In the genomic region with DNA sequence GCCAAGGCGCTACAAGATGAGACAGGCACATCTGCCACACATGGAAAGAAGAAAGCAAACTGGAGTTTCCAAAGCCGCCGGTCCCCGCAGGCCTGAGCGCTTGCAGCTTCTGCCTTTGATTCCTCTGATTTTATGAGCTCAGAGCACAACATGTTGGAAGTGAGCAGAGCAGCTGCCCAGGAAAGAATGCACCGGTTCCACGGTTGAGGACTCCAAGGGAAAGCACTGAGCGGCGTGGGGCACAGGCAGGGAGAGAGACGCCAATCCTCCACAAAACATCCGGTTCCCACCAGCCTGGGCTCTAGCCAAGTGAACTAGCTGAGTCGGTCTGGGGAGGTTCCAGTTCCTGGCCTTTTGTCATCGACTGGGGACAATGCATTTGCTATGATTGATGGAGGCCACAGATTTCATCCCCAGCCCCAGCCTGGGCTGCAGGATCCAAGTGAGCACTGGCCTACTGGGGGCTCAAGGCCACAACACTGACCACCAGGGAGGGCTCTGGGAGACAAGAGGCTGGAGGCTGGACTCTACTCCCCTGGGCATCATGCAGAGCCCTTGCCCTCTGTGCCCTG, we compare ENCODE assay signal across 2 cellular contexts.
TF ChIP-seq lines count a peak whose summit lies in the region.

No MANE protein-coding gene starts in this region.

TF ChIP-seq in IMR-90, 13 proteins besides CTCF, POLR2A, EP300 and RAD21:
- no peak for TF ChIP-seq RCOR1 (IDR thresholded peaks at IDR 0.05; ENCODE audit: insufficient replicate concordance, low read length)
- TF ChIP-seq, protein P1, sequence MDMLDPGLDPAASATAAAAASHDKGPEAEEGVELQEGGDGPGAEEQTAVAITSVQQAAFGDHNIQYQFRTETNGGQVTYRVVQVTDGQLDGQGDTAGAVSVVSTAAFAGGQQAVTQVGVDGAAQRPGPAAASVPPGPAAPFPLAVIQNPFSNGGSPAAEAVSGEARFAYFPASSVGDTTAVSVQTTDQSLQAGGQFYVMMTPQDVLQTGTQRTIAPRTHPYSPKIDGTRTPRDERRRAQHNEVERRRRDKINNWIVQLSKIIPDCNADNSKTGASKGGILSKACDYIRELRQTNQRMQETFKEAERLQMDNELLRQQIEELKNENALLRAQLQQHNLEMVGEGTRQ (IDR thresholded peaks at IDR 0.05; ENCODE audit: low read depth, low read length): no peak
- TF ChIP-seq MXI1 (IDR thresholded peaks at IDR 0.05; ENCODE audit: borderline replicate concordance, low read depth, low read length): no peak
- TF ChIP-seq MAZ (IDR thresholded peaks at IDR 0.05; ENCODE audit: borderline replicate concordance, low read depth, low read length): no peak
- no peak for TF ChIP-seq CEBPB (IDR thresholded peaks at IDR 0.05; ENCODE audit: low read depth, low read length)
- no peak for TF ChIP-seq BHLHE40 (IDR thresholded peaks at IDR 0.05; ENCODE audit: low read depth, low read length)
- no peak for TF ChIP-seq CHD1 (IDR thresholded peaks at IDR 0.05; ENCODE audit: low read depth, low read length)
- no peak for TF ChIP-seq RFX5 (IDR thresholded peaks at IDR 0.05; ENCODE audit: low read depth, low read length)
- TF ChIP-seq MAFK (IDR thresholded peaks at IDR 0.05; ENCODE audit: low read depth, low read length): no peak
- TF ChIP-seq, protein P2, sequence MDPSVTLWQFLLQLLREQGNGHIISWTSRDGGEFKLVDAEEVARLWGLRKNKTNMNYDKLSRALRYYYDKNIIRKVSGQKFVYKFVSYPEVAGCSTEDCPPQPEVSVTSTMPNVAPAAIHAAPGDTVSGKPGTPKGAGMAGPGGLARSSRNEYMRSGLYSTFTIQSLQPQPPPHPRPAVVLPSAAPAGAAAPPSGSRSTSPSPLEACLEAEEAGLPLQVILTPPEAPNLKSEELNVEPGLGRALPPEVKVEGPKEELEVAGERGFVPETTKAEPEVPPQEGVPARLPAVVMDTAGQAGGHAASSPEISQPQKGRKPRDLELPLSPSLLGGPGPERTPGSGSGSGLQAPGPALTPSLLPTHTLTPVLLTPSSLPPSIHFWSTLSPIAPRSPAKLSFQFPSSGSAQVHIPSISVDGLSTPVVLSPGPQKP (IDR thresholded peaks at IDR 0.05; ENCODE audit: borderline replicate concordance, low read depth, low read length): no peak
- no peak for TF ChIP-seq FOS (IDR thresholded peaks at IDR 0.05; ENCODE audit: low read depth, low read length)

TF ChIP-seq in HepG2, 621 proteins besides CTCF, POLR2A, EP300 and RAD21 (continues in another document):
- TF ChIP-seq PAF1 (CRISPR knock-in tag; IDR thresholded peaks at IDR 0.05) (no peak), SRSF4 (IDR thresholded peaks at IDR 0.05; ENCODE audit: low read depth, low read length, poor library complexity, severe bottlenecking) (no peak), ZNF451 (CRISPR knock-in tag; IDR thresholded peaks at IDR 0.05) (no peak), TP53 (CRISPR knock-in tag; conservative IDR thresholded peaks at IDR 0.05) (no peak; the same call in 1 of the 2 replicates), ZFP36L2 (CRISPR knock-in tag; IDR thresholded peaks at IDR 0.05) (no peak), ZNF292 (CRISPR knock-in tag; IDR thresholded peaks at IDR 0.05; ENCODE audit: borderline replicate concordance, low read depth) (peak; percentile 54; the same call in 1 of the 2 replicates), NFATC3 (CRISPR knock-in tag; IDR thresholded peaks at IDR 0.05) (no peak), TSC22D2 (CRISPR knock-in tag; IDR thresholded peaks at IDR 0.05; ENCODE audit: borderline replicate concordance) (0 out of 2 replicates have a peak, but pooled peaks have one; percentile 22), ZBTB21 (CRISPR knock-in tag; IDR thresholded peaks at IDR 0.05) (no peak), GATAD1 (CRISPR knock-in tag; IDR thresholded peaks at IDR 0.05) (peak; percentile 26; the same call in 1 of the 2 replicates), HMGA1 (CRISPR knock-in tag; conservative IDR thresholded peaks at IDR 0.05) (no peak), FLYWCH1 (CRISPR knock-in tag; IDR thresholded peaks at IDR 0.05) (no peak), ZNF720 (CRISPR knock-in tag; IDR thresholded peaks at IDR 0.05) (no peak), NAIF1 (CRISPR knock-in tag; IDR thresholded peaks at IDR 0.05; ENCODE audit: borderline replicate concordance) (no peak), ZNF225 (CRISPR knock-in tag; IDR thresholded peaks at IDR 0.05) (no peak), ZNF224 (CRISPR knock-in tag; IDR thresholded peaks at IDR 0.05) (0 out of 2 replicates have a peak, but pooled peaks have one; percentile 43), TAF1 (CRISPR knock-in tag; IDR thresholded peaks at IDR 0.05) (0 out of 2 replicates have a peak, but pooled peaks have one; percentile 21), NBN (conservative IDR thresholded peaks at IDR 0.05) (no peak)
- TF ChIP-seq, protein P3, sequence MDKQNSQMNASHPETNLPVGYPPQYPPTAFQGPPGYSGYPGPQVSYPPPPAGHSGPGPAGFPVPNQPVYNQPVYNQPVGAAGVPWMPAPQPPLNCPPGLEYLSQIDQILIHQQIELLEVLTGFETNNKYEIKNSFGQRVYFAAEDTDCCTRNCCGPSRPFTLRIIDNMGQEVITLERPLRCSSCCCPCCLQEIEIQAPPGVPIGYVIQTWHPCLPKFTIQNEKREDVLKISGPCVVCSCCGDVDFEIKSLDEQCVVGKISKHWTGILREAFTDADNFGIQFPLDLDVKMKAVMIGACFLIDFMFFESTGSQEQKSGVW (CRISPR knock-in tag; IDR thresholded peaks at IDR 0.05; ENCODE audit: borderline replicate concordance): no peak
- TF ChIP-seq, protein P4, sequence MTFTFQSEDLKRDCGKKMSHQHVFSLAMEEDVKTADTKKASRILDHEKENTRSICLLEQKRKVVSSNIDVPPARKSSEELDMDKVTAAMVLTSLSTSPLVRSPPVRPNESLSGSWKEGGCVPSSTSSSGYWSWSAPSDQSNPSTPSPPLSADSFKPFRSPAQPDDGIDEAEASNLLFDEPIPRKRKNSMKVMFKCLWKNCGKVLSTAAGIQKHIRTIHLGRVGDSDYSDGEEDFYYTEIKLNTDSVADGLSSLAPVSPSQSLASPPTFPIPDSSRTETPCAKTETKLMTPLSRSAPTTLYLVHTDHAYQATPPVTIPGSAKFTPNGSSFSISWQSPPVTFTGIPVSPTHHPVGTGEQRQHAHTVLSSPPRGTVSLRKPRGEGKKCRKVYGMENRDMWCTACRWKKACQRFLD (CRISPR knock-in tag; IDR thresholded peaks at IDR 0.05; ENCODE audit: borderline replicate concordance): no peak
- TF ChIP-seq, protein P5, sequence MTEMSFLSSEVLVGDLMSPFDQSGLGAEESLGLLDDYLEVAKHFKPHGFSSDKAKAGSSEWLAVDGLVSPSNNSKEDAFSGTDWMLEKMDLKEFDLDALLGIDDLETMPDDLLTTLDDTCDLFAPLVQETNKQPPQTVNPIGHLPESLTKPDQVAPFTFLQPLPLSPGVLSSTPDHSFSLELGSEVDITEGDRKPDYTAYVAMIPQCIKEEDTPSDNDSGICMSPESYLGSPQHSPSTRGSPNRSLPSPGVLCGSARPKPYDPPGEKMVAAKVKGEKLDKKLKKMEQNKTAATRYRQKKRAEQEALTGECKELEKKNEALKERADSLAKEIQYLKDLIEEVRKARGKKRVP (CRISPR knock-in tag; IDR thresholded peaks at IDR 0.05): no peak
- TF ChIP-seq, protein P6, sequence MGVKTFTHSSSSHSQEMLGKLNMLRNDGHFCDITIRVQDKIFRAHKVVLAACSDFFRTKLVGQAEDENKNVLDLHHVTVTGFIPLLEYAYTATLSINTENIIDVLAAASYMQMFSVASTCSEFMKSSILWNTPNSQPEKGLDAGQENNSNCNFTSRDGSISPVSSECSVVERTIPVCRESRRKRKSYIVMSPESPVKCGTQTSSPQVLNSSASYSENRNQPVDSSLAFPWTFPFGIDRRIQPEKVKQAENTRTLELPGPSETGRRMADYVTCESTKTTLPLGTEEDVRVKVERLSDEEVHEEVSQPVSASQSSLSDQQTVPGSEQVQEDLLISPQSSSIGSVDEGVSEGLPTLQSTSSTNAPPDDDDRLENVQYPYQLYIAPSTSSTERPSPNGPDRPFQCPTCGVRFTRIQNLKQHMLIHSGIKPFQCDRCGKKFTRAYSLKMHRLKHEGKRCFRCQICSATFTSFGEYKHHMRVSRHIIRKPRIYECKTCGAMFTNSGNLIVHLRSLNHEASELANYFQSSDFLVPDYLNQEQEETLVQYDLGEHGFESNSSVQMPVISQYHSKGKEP (CRISPR knock-in tag; IDR thresholded peaks at IDR 0.05): no peak
- TF ChIP-seq, protein P7, sequence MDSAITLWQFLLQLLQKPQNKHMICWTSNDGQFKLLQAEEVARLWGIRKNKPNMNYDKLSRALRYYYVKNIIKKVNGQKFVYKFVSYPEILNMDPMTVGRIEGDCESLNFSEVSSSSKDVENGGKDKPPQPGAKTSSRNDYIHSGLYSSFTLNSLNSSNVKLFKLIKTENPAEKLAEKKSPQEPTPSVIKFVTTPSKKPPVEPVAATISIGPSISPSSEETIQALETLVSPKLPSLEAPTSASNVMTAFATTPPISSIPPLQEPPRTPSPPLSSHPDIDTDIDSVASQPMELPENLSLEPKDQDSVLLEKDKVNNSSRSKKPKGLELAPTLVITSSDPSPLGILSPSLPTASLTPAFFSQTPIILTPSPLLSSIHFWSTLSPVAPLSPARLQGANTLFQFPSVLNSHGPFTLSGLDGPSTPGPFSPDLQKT (CRISPR knock-in tag; IDR thresholded peaks at IDR 0.05; ENCODE audit: borderline replicate concordance): no peak
- TF ChIP-seq, protein P8, sequence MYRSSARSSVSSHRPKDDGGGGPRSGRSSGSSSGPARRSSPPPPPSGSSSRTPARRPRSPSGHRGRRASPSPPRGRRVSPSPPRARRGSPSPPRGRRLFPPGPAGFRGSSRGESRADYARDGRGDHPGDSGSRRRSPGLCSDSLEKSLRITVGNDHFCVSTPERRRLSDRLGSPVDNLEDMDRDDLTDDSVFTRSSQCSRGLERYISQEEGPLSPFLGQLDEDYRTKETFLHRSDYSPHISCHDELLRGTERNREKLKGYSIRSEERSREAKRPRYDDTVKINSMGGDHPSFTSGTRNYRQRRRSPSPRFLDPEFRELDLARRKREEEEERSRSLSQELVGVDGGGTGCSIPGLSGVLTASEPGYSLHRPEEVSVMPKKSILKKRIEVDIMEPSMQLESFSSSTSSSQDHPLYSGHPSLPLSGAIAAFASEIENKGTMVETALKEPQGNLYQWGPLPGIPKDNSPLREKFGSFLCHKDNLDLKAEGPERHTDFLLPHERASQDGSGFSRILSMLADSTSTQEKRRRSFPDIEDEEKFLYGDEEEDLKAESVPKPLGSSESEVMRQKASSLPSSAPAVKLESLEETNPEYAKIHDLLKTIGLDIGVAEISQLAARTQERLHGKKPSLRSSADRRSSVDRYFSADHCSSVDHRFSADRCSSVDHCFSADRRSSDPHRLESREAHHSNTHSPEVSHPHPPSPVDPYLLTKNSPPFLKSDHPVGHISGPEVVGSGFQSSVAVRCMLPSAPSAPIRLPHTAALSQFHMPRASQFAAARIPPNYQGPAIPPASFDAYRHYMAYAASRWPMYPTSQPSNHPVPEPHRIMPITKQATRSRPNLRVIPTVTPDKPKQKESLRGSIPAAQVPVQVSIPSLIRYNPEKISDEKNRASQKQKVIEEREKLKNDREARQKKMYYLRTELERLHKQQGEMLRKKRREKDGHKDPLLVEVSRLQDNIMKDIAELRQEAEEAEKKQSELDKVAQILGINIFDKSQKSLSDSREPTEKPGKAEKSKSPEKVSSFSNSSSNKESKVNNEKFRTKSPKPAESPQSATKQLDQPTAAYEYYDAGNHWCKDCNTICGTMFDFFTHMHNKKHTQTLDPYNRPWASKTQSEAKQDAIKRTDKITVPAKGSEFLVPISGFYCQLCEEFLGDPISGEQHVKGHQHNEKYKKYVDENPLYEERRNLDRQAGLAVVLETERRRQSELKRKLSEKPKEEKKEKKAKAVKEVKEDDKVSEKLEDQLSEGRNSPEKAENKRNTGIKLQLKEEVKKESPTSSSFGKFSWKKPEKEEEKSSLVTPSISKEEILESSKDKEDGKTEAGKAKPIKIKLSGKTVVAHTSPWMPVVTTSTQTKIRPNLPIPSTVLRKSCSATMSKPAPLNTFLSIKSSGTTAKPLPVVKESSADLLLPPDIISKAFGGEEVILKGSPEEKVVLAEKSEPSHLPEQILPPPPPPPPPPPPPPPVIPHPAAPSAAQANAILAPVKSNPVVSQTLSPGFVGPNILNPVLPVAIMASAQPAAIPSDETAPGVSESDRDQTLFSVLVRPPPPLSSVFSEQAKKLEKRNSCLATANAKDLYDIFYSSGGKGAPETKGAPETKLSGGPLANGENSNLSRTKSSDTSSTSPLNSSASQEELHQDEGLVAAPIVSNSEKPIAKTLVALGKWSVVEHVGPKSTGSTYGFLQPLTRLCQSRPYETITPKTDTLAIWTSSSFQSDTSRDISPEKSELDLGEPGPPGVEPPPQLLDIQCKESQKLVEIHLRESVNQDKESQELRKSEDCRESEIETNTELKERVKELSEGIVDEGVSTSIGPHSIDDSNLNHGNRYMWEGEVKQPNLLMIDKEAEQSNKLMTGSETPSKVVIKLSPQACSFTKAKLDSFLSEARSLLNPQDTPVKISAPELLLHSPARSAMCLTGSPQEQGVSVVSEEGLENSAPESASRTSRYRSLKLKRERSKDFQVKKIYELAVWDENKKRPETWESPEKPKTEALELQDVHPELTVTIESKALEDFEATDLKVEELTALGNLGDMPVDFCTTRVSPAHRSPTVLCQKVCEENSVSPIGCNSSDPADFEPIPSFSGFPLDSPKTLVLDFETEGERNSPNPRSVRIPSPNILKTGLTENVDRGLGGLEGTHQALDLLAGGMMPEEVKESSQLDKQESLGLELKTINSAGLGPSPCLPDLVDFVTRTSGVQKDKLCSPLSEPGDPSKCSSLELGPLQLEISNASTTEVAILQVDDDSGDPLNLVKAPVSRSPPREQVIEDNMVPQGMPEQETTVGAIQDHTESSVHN (CRISPR knock-in tag; IDR thresholded peaks at IDR 0.05): no peak
- TF ChIP-seq, protein P9, sequence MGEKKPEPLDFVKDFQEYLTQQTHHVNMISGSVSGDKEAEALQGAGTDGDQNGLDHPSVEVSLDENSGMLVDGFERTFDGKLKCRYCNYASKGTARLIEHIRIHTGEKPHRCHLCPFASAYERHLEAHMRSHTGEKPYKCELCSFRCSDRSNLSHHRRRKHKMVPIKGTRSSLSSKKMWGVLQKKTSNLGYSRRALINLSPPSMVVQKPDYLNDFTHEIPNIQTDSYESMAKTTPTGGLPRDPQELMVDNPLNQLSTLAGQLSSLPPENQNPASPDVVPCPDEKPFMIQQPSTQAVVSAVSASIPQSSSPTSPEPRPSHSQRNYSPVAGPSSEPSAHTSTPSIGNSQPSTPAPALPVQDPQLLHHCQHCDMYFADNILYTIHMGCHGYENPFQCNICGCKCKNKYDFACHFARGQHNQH (CRISPR knock-in tag; IDR thresholded peaks at IDR 0.05): no peak
- TF ChIP-seq, protein P10, sequence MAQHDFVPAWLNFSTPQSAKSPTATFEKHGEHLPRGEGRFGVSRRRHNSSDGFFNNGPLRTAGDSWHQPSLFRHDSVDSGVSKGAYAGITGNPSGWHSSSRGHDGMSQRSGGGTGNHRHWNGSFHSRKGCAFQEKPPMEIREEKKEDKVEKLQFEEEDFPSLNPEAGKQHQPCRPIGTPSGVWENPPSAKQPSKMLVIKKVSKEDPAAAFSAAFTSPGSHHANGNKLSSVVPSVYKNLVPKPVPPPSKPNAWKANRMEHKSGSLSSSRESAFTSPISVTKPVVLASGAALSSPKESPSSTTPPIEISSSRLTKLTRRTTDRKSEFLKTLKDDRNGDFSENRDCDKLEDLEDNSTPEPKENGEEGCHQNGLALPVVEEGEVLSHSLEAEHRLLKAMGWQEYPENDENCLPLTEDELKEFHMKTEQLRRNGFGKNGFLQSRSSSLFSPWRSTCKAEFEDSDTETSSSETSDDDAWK (CRISPR knock-in tag; IDR thresholded peaks at IDR 0.05): no peak
